In genomic region chr16:70251651-70252354, GRCh38 we compare ENCODE assay signal across 8 cellular contexts. TPM values are rescaled to one million over a fixed set of nuclear protein-coding genes. Genes with fewer than 3 reads are reported as not detected.
DNase-seq lines count a peak whose midpoint lies in the region; ATAC-seq and TF ChIP-seq lines count a peak whose summit lies in the region.

EXOSC6 (minus strand) TSS chr16:70251940; CDS start chr16:70251900, 40 bp downstream.

- peak; percentile 92 for TF ChIP-seq CTCF in BJ (IDR thresholded peaks at IDR 0.05; ENCODE audit: insufficient read depth, low read depth, low read length)

- peak; percentile 86 for ATAC-seq in HG03439 (IDR thresholded peaks at IDR 0.05; ENCODE audit: unreplicated experiment)

- POLR2A ChIA-PET in BJ (lab: Charles Lee): interaction anchor here (0.6 kb wide), 1 partner anchor 158 kb away, joined by 15 read pairs; no protein-coding TSS in a partner anchor

- peaks cover 37% of the 10 kb centered on the region for H3K36me3 ChIP-seq in BJ (ENCODE audit: control insufficient read depth, insufficient read depth, low read length)

- CTCF ChIA-PET in BJ (lab: Yijun Ruan, JAX): interaction anchor here (0.6 to 7.3 kb wide), 10 partner anchors 8 to 493 kb away, joined by 3 to 46 read pairs (median 4); partner anchors contain the start of gene DDX19B

- H3K4me3 ChIP-seq in BJ (ENCODE audit: low read depth, low read length): peak within 1 kb of the TSS; percentile 53

- DNase-seq in BJ (ENCODE audit: low read depth) (peak; percentile 39), GM19238 (ENCODE audit: insufficient read length, low spot score) (peak; percentile 94), NCI-H460 (ENCODE audit: extremely low read depth, low read depth) (peak; percentile 89), cerebellum (ENCODE audit: low spot score) (peak; percentile 89), kidney glomerular epithelial cell (lab: John Stamatoyannopoulos, UW) (peak; percentile 91)
- peak; percentile 91 for DNase-seq in activated CD4-positive, CD25-positive, alpha-beta regulatory T cell treated with anti-CD3 and anti-CD28 coated beads, Interleukin-2, amount 50 U/mL, for 72 hours
- DNase-seq in stimulated activated CD4-positive, alpha-beta T cell treated with anti-CD3 and anti-CD28 coated beads, Interleukin-15, amount 100 ng/mL, for 48 hours (ENCODE audit: low read depth in 2 of 2): peak; percentile 88 to 89

- H3K27me3 ChIP-seq in BJ (ENCODE audit: control insufficient read depth, insufficient read depth, low read length): no peaks in the 10 kb centered on the region

RNA-seq across cellular contexts. Expression of gene EXOSC6, which starts in this region (rescaled TPM):
- polyA plus RNA-seq in BJ (2011; rRNA removed): 10.6 and 14.9 TPM in 2 replicates
- polyA minus RNA-seq in BJ (2011; rRNA and poly(A)+ RNA removed): 12.9 and 16.2 TPM in 2 replicates
- total RNA-seq in NCI-H460 (2014; rRNA removed; shearing (Covaris generic)): 20.9 and 21.1 TPM in 2 replicates
- 17.5 and 17.9 TPM in 2 replicates for polyA plus RNA-seq in NCI-H460 (2014; cell fraction: nucleus; rRNA removed)
- total RNA-seq in cerebellum: 38.7 TPM

Comparison
In these comparisons a context has a peak if more than half of its experiments do, and no peak if none do; other contexts are left out.
1. Peak in every context shown above with its lines: DNase-seq, ATAC-seq and H3K4me3 ChIP-seq.
2. DNase-seq: peak in every context shown above with its lines; median percentile 94 in GM19238; 91 in activated CD4-positive, CD25-positive, alpha-beta regulatory T cell treated with anti-CD3 and anti-CD28 coated beads, Interleukin-2, amount 50 U/mL, for 72 hours; 91 in kidney glomerular epithelial cell; 89 in NCI-H460; 89 in cerebellum; 88 in stimulated activated CD4-positive, alpha-beta T cell treated with anti-CD3 and anti-CD28 coated beads, Interleukin-15, amount 100 ng/mL, for 48 hours; 39 in BJ.